In the genomic region with DNA sequence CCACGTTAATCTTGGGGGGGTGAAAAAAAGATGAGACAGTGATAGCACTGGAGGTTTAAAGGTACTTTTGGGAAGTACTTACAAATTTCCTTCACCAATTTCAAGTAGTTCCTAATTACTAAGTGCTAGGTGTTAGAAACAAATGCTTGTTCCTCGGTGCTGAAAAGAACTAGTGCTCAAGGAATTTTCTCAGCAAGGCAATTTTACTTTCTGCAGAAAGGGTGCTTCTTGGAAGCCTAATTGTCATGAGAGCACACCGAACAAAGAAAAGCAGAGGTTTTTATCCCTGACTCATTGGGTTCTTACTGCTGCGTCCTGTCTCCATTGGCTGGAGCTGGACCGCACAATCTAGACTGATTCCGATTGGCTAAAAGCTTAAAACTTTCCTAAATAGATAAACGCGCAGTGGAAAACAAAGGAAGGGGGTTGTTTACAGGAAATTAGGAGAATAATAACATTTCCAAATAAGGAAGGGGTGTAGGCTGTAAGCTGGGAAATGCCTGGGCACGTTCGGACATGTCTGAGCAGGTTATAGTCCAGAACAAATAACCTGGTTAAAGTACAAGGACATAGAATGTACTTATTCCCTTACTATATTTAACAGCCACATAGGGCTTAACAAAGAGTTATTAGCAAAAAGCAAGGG, we compare ENCODE assay signal across 1 cellular context.
TF ChIP-seq lines count a peak whose summit lies in the region.

No MANE protein-coding gene starts in this region.

TF ChIP-seq in H1, 55 proteins besides CTCF, POLR2A, EP300 and RAD21 (continued from another document):
- TF ChIP-seq TAF1 (IDR thresholded peaks at IDR 0.05; ENCODE audit: low read depth, low read length) (0 out of 2 replicates have a peak, but pooled peaks have one; percentile 33), TBP (IDR thresholded peaks at IDR 0.05; ENCODE audit: low read depth, low read length) (0 out of 2 replicates have a peak, but pooled peaks have one; percentile 21), SIN3A (conservative IDR thresholded peaks at IDR 0.05 in 1 of 2, IDR thresholded peaks at IDR 0.05 in 1 of 2; ENCODE audit: low read depth in 1 of 2, low read length in 2 of 2) (no peak)
